Comparison of ENCODE assay signal across 8 cellular contexts in genomic region chr20:41693136-41693979, GRCh38.
DNase-seq lines count a peak whose midpoint lies in the region; ATAC-seq and TF ChIP-seq lines count a peak whose summit lies in the region.

No MANE protein-coding gene starts in this region.

- ATAC-seq in GM18870 (IDR thresholded peaks at IDR 0.05; ENCODE audit: unreplicated experiment) (peak; percentile 78), HG03108 (IDR thresholded peaks at IDR 0.05; ENCODE audit: unreplicated experiment) (peak; percentile 82), activated B cell treated with CpG ODN at 0.5 μM for 24 hours (ENCODE audit: low read depth) (peak; percentile 84)

- TF ChIP-seq CTCF in AG04449 (IDR thresholded peaks at IDR 0.05; ENCODE audit: insufficient read depth, low read length, missing control alignments) (peak; percentile 36), activated B cell treated with CpG ODN at 0.5 μM for 24 hours (IDR thresholded peaks at IDR 0.05) (no peak)

- H3K4me3 Mint-ChIP-seq in activated B cell treated with CpG ODN at 0.5 μM for 24 hours: peak overlapping the region; percentile 92

- CTCF ChIA-PET in AG04449 (lab: Yijun Ruan, JAX) (interaction anchor here (1.1 to 1.9 kb wide), 12 partner anchors 8 to 352 kb away, joined by 3 to 8 read pairs (median 4); partner anchors contain the start of gene LPIN3), activated B cell treated with CpG ODN at 0.5 μM for 24 hours (lab: Charles Lee) (interaction anchor here (2.0 kb wide), 1 partner anchor 75 kb away, joined by 7 read pairs; the partner anchor contains the start of gene CHD6)

- H3K36me3 Mint-ChIP-seq in activated B cell treated with CpG ODN at 0.5 μM for 24 hours (ENCODE audit: low read depth): peaks cover 10% of the 10 kb centered on the region

- H3K9me3 Mint-ChIP-seq in activated B cell treated with CpG ODN at 0.5 μM for 24 hours: no peaks in the 10 kb centered on the region

- DNase-seq in AG04449 (ENCODE audit: low read depth, low spot score) (peak; percentile 29), NCI-H2196 (lab: John Stamatoyannopoulos, UW; ENCODE audit: unreplicated experiment) (peak; percentile 92), activated B cell treated with CpG ODN at 0.5 μM for 24 hours (peak; percentile 63), islet precursor cell (peak; percentile 89)
- DNase-seq in central memory CD4-positive, alpha-beta T cell: peak; percentile 82
- DNase-seq in stimulated activated CD4-positive, alpha-beta T cell treated with anti-CD3 and anti-CD28 coated beads, Interleukin-12 subunit alpha, Interleukin-12 subunit beta, amount 100 ng/mL, for 4 hours: peak; percentile 66

- intact Hi-C loops in activated B cell treated with CpG ODN at 0.5 μM for 24 hours (cut with micrococcal nuclease): loop anchor here (1.0 to 10.0 kb wide), 6 partner anchors 29 to 665 kb away; partner anchors contain the start of genes CHD6, LPIN3, PLCG1 and TOP1

- H3K4me3 ChIP-seq in AG04449 (ENCODE audit: low read depth, low read length): peak overlapping the region; percentile 80

- POLR2A ChIA-PET in AG04449 (lab: Yijun Ruan, JAX) (interaction anchor here (0.7 to 1.2 kb wide), 3 partner anchors 23 to 1764 kb away, joined by 3 to 4 read pairs (median 3); partner anchors contain the start of gene SRSF6), activated B cell treated with CpG ODN at 0.5 μM for 24 hours (lab: Charles Lee) (interaction anchor here (0.6 to 3.4 kb wide), 11 partner anchors 20 to 1764 kb away, joined by 3 to 29 read pairs (median 4); partner anchors contain the start of genes CHD6 and SRSF6)

- H3K4me1 Mint-ChIP-seq in activated B cell treated with CpG ODN at 0.5 μM for 24 hours: peaks cover 17% of the 10 kb centered on the region

- H3K27me3 Mint-ChIP-seq in activated B cell treated with CpG ODN at 0.5 μM for 24 hours: peaks cover 4% of the 10 kb centered on the region

- peak overlapping the region; percentile 90 for H3K27ac Mint-ChIP-seq in activated B cell treated with CpG ODN at 0.5 μM for 24 hours

Comparison
In these comparisons a context has a peak if more than half of its experiments do, and no peak if none do; other contexts are left out.
1. Peak in every context shown above with its lines: DNase-seq, ATAC-seq and H3K4me3 ChIP-seq.
2. DNase-seq: peak in every context shown above with its lines; median percentile 92 in NCI-H2196; 89 in islet precursor cell; 82 in central memory CD4-positive, alpha-beta T cell; 66 in stimulated activated CD4-positive, alpha-beta T cell treated with anti-CD3 and anti-CD28 coated beads, Interleukin-12 subunit alpha, Interleukin-12 subunit beta, amount 100 ng/mL, for 4 hours; 63 in activated B cell treated with CpG ODN at 0.5 μM for 24 hours; 29 in AG04449.